1 cellular context compared by ENCODE assay signal in the genomic region with DNA sequence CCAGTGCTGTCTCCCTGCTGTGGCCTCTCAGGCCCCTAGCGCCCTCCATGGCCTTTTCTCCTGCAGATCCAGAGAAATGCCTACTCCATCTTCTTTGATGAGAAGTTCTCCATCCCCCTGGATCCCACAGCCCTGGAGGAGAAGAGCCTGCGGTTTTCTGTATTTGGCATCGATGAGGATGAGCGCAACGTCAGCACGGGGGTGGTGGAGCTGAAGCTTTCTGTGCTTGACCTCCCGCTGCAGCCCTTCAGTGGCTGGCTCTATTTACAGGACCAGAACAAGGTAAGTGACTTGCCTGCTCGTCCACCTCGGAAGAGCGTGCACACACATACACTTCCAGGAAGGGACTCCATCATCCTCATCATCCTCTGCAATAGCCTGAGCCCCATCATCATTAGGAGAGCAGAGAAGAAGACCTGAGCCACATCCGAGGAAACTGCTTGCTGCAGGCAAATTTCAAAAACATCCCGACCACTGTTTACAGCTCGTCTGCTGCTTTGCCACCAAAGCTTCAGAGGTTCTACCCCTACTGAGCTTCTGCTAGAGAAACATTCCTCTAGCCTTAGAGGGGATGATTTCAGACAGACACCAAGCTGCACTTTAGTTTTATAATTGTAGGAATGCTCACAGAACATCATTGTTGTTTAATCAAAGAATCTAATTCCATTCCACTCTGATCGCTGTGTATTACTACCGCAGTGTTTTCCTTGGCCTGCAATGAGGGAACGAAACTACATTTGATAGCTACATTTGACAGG.
TF ChIP-seq lines count a peak whose summit lies in the region.

No MANE protein-coding gene starts in this region.

TF ChIP-seq in WTC11, 78 proteins besides CTCF, POLR2A, EP300 and RAD21 (continued from another document):
- TF ChIP-seq, protein P1, sequence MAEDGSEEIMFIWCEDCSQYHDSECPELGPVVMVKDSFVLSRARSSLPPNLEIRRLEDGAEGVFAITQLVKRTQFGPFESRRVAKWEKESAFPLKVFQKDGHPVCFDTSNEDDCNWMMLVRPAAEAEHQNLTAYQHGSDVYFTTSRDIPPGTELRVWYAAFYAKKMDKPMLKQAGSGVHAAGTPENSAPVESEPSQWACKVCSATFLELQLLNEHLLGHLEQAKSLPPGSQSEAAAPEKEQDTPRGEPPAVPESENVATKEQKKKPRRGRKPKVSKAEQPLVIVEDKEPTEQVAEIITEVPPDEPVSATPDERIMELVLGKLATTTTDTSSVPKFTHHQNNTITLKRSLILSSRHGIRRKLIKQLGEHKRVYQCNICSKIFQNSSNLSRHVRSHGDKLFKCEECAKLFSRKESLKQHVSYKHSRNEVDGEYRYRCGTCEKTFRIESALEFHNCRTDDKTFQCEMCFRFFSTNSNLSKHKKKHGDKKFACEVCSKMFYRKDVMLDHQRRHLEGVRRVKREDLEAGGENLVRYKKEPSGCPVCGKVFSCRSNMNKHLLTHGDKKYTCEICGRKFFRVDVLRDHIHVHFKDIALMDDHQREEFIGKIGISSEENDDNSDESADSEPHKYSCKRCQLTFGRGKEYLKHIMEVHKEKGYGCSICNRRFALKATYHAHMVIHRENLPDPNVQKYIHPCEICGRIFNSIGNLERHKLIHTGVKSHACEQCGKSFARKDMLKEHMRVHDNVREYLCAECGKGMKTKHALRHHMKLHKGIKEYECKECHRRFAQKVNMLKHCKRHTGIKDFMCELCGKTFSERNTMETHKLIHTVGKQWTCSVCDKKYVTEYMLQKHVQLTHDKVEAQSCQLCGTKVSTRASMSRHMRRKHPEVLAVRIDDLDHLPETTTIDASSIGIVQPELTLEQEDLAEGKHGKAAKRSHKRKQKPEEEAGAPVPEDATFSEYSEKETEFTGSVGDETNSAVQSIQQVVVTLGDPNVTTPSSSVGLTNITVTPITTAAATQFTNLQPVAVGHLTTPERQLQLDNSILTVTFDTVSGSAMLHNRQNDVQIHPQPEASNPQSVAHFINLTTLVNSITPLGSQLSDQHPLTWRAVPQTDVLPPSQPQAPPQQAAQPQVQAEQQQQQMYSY (CRISPR knock-in tag; IDR thresholded peaks at IDR 0.05): no peak
- no peak for TF ChIP-seq NFE2L1 (CRISPR knock-in tag; IDR thresholded peaks at IDR 0.05)
